Comparison of ENCODE assay signal across 8 cellular contexts in the genomic region with DNA sequence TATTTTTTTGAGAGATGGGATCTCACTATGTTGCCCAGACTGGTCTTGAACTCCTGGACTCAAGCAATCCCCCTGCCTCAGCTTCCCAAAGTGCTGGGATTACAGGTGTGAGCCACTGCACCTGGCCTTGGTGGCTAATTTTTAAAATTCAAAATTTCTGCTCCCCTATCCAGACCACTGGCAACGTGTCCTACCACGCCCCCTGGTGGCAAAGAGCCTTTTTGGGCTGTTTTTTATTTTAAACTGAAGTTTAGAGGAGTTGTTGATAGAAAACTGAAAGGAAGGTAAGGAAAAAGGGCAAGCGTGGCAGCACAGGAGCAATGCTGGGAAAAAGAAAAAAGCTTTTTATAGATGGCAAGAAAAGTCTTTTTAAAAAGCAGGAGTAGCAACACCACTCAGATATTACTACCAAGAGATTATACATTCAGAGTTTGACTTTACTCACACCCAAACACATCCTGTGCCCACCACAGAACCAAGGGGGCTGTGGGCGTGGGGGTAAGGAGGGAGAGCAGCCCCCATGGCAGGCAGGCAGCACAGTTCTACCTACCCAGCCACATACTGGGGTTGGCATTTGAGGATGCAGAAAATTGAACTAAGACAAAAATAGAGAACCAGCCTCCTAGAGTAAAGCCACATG. TPM values are rescaled to one million over a fixed set of nuclear protein-coding genes. Genes with fewer than 3 reads are reported as not detected.
DNase-seq lines count a peak whose midpoint lies in the region; ATAC-seq and TF ChIP-seq lines count a peak whose summit lies in the region.

No MANE protein-coding gene starts in this region.

- no peaks in the 10 kb centered on the region for H3K9me3 Mint-ChIP-seq in progenitor cell of endocrine pancreas (ENCODE audit: low read depth)

- no peaks in the 10 kb centered on the region for H3K27me3 Mint-ChIP-seq in progenitor cell of endocrine pancreas

- TF ChIP-seq CTCF in Peyer's patch (IDR thresholded peaks at IDR 0.05), result peak; percentile 69 to 83 (median 72)
- peak; percentile 89 for TF ChIP-seq CTCF in progenitor cell of endocrine pancreas (IDR thresholded peaks at IDR 0.05; ENCODE audit: unreplicated experiment)
- TF ChIP-seq CTCF in uterus (IDR thresholded peaks at IDR 0.05), result peak; percentile 80 to 92 (median 87)

- H3K36me3 Mint-ChIP-seq in progenitor cell of endocrine pancreas (ENCODE audit: insufficient read depth), result peaks cover 13% of the 10 kb centered on the region

- H3K36me3 ChIP-seq in Peyer's patch, result peaks cover 0 to 65% (median 0%) of the 10 kb centered on the region in 3 donors
- H3K36me3 ChIP-seq in uterus, result no peaks in the 10 kb centered on the region

- intact Hi-C loops in uterus (cut with DNase I; ENCODE audit: low total_unique reads), result loop anchor here (5.0 to 10.0 kb wide), 2 partner anchors 33 to 160 kb away; no protein-coding TSS in a partner anchor

- H3K27ac Mint-ChIP-seq in progenitor cell of endocrine pancreas, result no peak overlapping the region

- ATAC-seq in GM18867 (IDR thresholded peaks at IDR 0.05; ENCODE audit: unreplicated experiment), result no peak

- TF ChIP-seq POLR2A in Peyer's patch (IDR thresholded peaks at IDR 0.05) (no peak), uterus (IDR thresholded peaks at IDR 0.05) (no peak)

- H3K4me3 ChIP-seq in Peyer's patch (no peak overlapping the region), uterus (no peak overlapping the region)

- no peaks in the 10 kb centered on the region for H3K9me3 ChIP-seq in Peyer's patch
- H3K9me3 ChIP-seq in uterus, result no peaks in the 10 kb centered on the region

- H3K27me3 ChIP-seq in Peyer's patch (no peaks in the 10 kb centered on the region), uterus (no peaks in the 10 kb centered on the region)

- H3K4me1 ChIP-seq in Peyer's patch, result peaks cover 0 to 36% (median 9%) of the 10 kb centered on the region in 4 donors
- H3K4me1 ChIP-seq in uterus, result peaks cover 0 to 6% of the 10 kb centered on the region in 2 donors

- peaks cover 7% of the 10 kb centered on the region for H3K4me1 Mint-ChIP-seq in progenitor cell of endocrine pancreas (ENCODE audit: low read depth)

- peak overlapping the region in 3 of 4 donors; percentile 8 to 47 (median 46) for H3K27ac ChIP-seq in Peyer's patch
- H3K27ac ChIP-seq in uterus, result peak overlapping the region in 1 of 2 donors; percentile 26

- H3K4me3 Mint-ChIP-seq in progenitor cell of endocrine pancreas (ENCODE audit: low read depth), result no peak overlapping the region

- peak; percentile 47 for DNase-seq in NCI-H345 (lab: John Stamatoyannopoulos, UW)
- DNase-seq in NCI-H345 treated with DMSO at 0.1 percent for 48 hours (lab: John Stamatoyannopoulos, UW; ENCODE audit: unreplicated experiment), result no peak
- DNase-seq in Peyer's patch, result peak; percentile 58 to 87 (median 77)
- DNase-seq in activated T-helper 9 cell treated with anti-CD3 and anti-CD28 coated beads, Interleukin-2, amount 50 U/mL, for 16 hours (ENCODE audit: low read depth), result peak; percentile 60
- DNase-seq in globus pallidus (ENCODE audit: low spot score), result peak; percentile 51
- peak; percentile 68 for DNase-seq in progenitor cell of endocrine pancreas (ENCODE audit: low spot score, unreplicated experiment)
- DNase-seq in uterus, result peak; percentile 74 to 87

RNA-seq across cellular contexts. Expression of a gene that starts 4.2 kb away (rescaled TPM):
- 10 to 100 TPM in 3 of 4 donors, 1 to 10 TPM in 1; 9.1 to 27.3 (median 23.4) TPM for total RNA-seq in Peyer's patch
- 93.3 and 94.9 TPM in 2 replicates for total RNA-seq in progenitor cell of endocrine pancreas
- total RNA-seq in uterus, result 100 to 1,000 TPM; 174 to 250 (median 197) TPM

RNA-seq across cellular contexts. Expression of a gene that starts 11.5 kb away (rescaled TPM):
- total RNA-seq in Peyer's patch (10 to 100 TPM; 21.5 to 42.6 (median 38.8) TPM), progenitor cell of endocrine pancreas (24.1 and 25.6 TPM in 2 replicates), uterus (10 to 100 TPM in 3 of 4 donors, 1 to 10 TPM in 1; 5.9 to 40.8 (median 21.2) TPM)

RNA-seq across cellular contexts. Expression of a gene that starts 11.7 kb away (rescaled TPM):
- total RNA-seq in Peyer's patch (10 to 100 TPM; 20.7 to 31.4 (median 27.0) TPM), progenitor cell of endocrine pancreas (28.2 TPM in 2 replicates), uterus (10 to 100 TPM; 13.8 to 32.5 (median 21.6) TPM)

RNA-seq across cellular contexts. Expression of a gene that starts 22.2 kb away (rescaled TPM):
- total RNA-seq in Peyer's patch (100 to 1,000 TPM; 185 to 403 (median 242) TPM), progenitor cell of endocrine pancreas (265 and 276 TPM in 2 replicates), uterus (100 to 1,000 TPM; 127 to 753 (median 167) TPM)

RNA-seq across cellular contexts. Expression of a gene that starts 23.0 kb away (rescaled TPM):
- total RNA-seq in Peyer's patch (10 to 100 TPM; 35.3 to 64.8 (median 47.0) TPM), progenitor cell of endocrine pancreas (35.6 and 38.7 TPM in 2 replicates), uterus (10 to 100 TPM; 32.0 to 69.2 (median 45.2) TPM)
